In genomic region chr2:71409611-71410010, GRCh38 we compare ENCODE assay signal across 32 cellular contexts. TPM values are rescaled to one million over a fixed set of nuclear protein-coding genes. Genes with fewer than 3 reads are reported as not detected.
DNase-seq lines count a peak whose midpoint lies in the region; ATAC-seq and TF ChIP-seq lines count a peak whose summit lies in the region.
"Had no signal": no experiment of that assay in that cellular context is flagged by ENCODE, and none has a peak within 500 bp of the region (broad histone marks: within the 10 kb centered on the region; RNA-seq: fewer than 3 reads in every experiment).

No MANE protein-coding gene starts in this region.

- H3K27ac ChIP-seq in uterus, result no peak overlapping the region
- H3K27ac ChIP-seq: BLaER1, esophagus muscularis mucosa, GM23248, vagina, VCaP had no signal

- intact Hi-C loops in natural killer cell (cut with micrococcal nuclease) (no loop called here), activated B cell treated with CpG ODN at 0.5 μM for 24 hours (cut with micrococcal nuclease) (no loop called here), uterus (cut with DNase I; ENCODE audit: low total_unique reads) (no loop called here)

- H3K4me1 Mint-ChIP-seq in natural killer cell, result peaks cover 0 to 5% of the 10 kb centered on the region in 2 donors
- peaks cover 0 to 5% of the 10 kb centered on the region in 2 donors for H3K4me1 Mint-ChIP-seq in natural killer cell treated with Interleukin-12 subunit alpha and Interleukin-12 subunit beta and Interleukin-15 and Interleukin-18, amount 100 ng/mL, for 72 hours (ENCODE audit: low read depth in 2 of 2)
- no peaks in the 10 kb centered on the region for H3K4me1 Mint-ChIP-seq in activated B cell treated with CpG ODN at 0.5 μM for 24 hours
- H3K4me1 Mint-ChIP-seq in mesothelial cell of epicardium, result no peaks in the 10 kb centered on the region
- H3K4me1 Mint-ChIP-seq: endodermal cell had no signal

- H3K27me3 Mint-ChIP-seq in natural killer cell (ENCODE audit: low read depth in 2 of 2) (no peaks in the 10 kb centered on the region), activated B cell treated with CpG ODN at 0.5 μM for 24 hours (no peaks in the 10 kb centered on the region), mesothelial cell of epicardium (ENCODE audit: low read depth) (no peaks in the 10 kb centered on the region)
- H3K27me3 Mint-ChIP-seq in natural killer cell treated with Interleukin-12 subunit alpha and Interleukin-12 subunit beta and Interleukin-15 and Interleukin-18, amount 100 ng/mL, for 72 hours, result no peaks in the 10 kb centered on the region
- H3K27me3 Mint-ChIP-seq: activated CD4-positive, alpha-beta T cell treated with anti-CD3 and anti-CD28 coated beads, Interleukin-2, amount 10 ng/mL, durations not matched to agents 7 days and 5 days; dendritic cell treated with granulocyte-macrophage colony-stimulating factor and Interleukin-4, amounts not matched to agents 40 ng/mL and 50 ng/mL, for 4 days had no signal

- TF ChIP-seq CTCF in natural killer cell (IDR thresholded peaks at IDR 0.05) (no peak), activated B cell treated with CpG ODN at 0.5 μM for 24 hours (IDR thresholded peaks at IDR 0.05) (no peak), mesothelial cell of epicardium (IDR thresholded peaks at IDR 0.05; ENCODE audit: unreplicated experiment) (no peak), uterus (IDR thresholded peaks at IDR 0.05) (no peak)

- no peak for TF ChIP-seq POLR2A in uterus (IDR thresholded peaks at IDR 0.05)

- no peak for DNase-seq in natural killer cell
- no peak for DNase-seq in natural killer cell treated with Interleukin-12 subunit alpha and Interleukin-12 subunit beta and Interleukin-15 and Interleukin-18, amount 100 ng/mL, for 72 hours (ENCODE audit: low spot score)
- DNase-seq in activated B cell treated with CpG ODN at 0.5 μM for 24 hours, result no peak
- no peak for DNase-seq in mesothelial cell of epicardium (ENCODE audit: low spot score in 2 of 2, unreplicated experiment in 2 of 2)
- no peak for DNase-seq in uterus
- DNase-seq in activated CD4-positive, CD25-positive, alpha-beta regulatory T cell (lab: John Stamatoyannopoulos, UW), result no peak
- no peak for DNase-seq in NCI-H446 (lab: John Stamatoyannopoulos, UW)
- DNase-seq: activated CD4-positive, alpha-beta T cell treated with anti-CD3 and anti-CD28 coated beads, Interleukin-2, amount 10 ng/mL, durations not matched to agents 7 days and 5 days; activated naive CD4-positive, alpha-beta T cell treated with anti-CD3 and anti-CD28 coated beads for 36 hours; amygdala; DMS79 treated with DMSO at 0.1 percent for 48 hours; endodermal cell; foreskin fibroblast; GDM1; GM23248; heart right ventricle; IMR-90; kidney; left ventricle myocardium superior; mesendoderm; NCI-H1694 treated with DMSO at 0.1 percent for 48 hours; stimulated activated CD4-positive, alpha-beta T cell treated with anti-CD3 and anti-CD28 coated beads, Interleukin-12 subunit alpha, Interleukin-12 subunit beta, amount 100 ng/mL, for 4 hours; stimulated activated CD4-positive, alpha-beta T cell treated with anti-CD3 and anti-CD28 coated beads, Interleukin-2, amount 100 ng/mL, for 48 hours; T-helper 9 cell; thyroid gland had no signal

- peak overlapping the region; percentile 0 to 58 for H3K27ac Mint-ChIP-seq in natural killer cell
- H3K27ac Mint-ChIP-seq in natural killer cell treated with Interleukin-12 subunit alpha and Interleukin-12 subunit beta and Interleukin-15 and Interleukin-18, amount 100 ng/mL, for 72 hours, result peak overlapping the region in 1 of 2 donors; percentile 41
- H3K27ac Mint-ChIP-seq in activated B cell treated with CpG ODN at 0.5 μM for 24 hours, result peak overlapping the region; percentile 9
- peak overlapping the region; percentile 64 for H3K27ac Mint-ChIP-seq in mesothelial cell of epicardium
- H3K27ac Mint-ChIP-seq: activated CD4-positive, alpha-beta T cell treated with anti-CD3 and anti-CD28 coated beads, Interleukin-2, amount 10 ng/mL, durations not matched to agents 7 days and 5 days; activated naive CD4-positive, alpha-beta T cell treated with anti-CD3 and anti-CD28 coated beads for 36 hours; activated T-helper 1 cell treated with anti-CD3 and anti-CD28 coated beads, Interleukin-12 subunit alpha, Interleukin-12 subunit beta, Interleukin-2, Interleukin-4 antibody, amounts not matched to agents 30 ng/mL and 10 ng/mL and 1 ng/mL, durations not matched to agents 14 hours and 24 hours and 36 hours; endodermal cell had no signal

- no peaks in the 10 kb centered on the region for H3K36me3 ChIP-seq in uterus

- CTCF ChIA-PET in activated B cell treated with CpG ODN at 0.5 μM for 24 hours (lab: Charles Lee), result no interaction called here

- no peaks in the 10 kb centered on the region for H3K9me3 Mint-ChIP-seq in natural killer cell
- no peaks in the 10 kb centered on the region for H3K9me3 Mint-ChIP-seq in natural killer cell treated with Interleukin-12 subunit alpha and Interleukin-12 subunit beta and Interleukin-15 and Interleukin-18, amount 100 ng/mL, for 72 hours
- H3K9me3 Mint-ChIP-seq in activated B cell treated with CpG ODN at 0.5 μM for 24 hours, result no peaks in the 10 kb centered on the region
- H3K9me3 Mint-ChIP-seq in mesothelial cell of epicardium, result peaks cover 4% of the 10 kb centered on the region
- H3K9me3 Mint-ChIP-seq: dendritic cell treated with granulocyte-macrophage colony-stimulating factor and Interleukin-4, amounts not matched to agents 40 ng/mL and 50 ng/mL, for 4 days had no signal

- H3K27me3 ChIP-seq in uterus, result no peaks in the 10 kb centered on the region
- H3K27me3 ChIP-seq: BLaER1, esophagus muscularis mucosa, heart right ventricle, thyroid gland, vagina had no signal

- POLR2A ChIA-PET in activated B cell treated with CpG ODN at 0.5 μM for 24 hours (lab: Charles Lee), result no interaction called here

- H3K4me3 ChIP-seq in uterus, result no peak overlapping the region
- H3K4me3 ChIP-seq: BLaER1, esophagus muscularis mucosa, GM23248, heart right ventricle, thyroid gland, vagina had no signal

- no peaks in the 10 kb centered on the region for H3K4me1 ChIP-seq in uterus
- H3K4me1 ChIP-seq: BLaER1, esophagus muscularis mucosa, heart right ventricle, thyroid gland, vagina had no signal

- no peaks in the 10 kb centered on the region for H3K9me3 ChIP-seq in uterus
- H3K9me3 ChIP-seq: esophagus muscularis mucosa, heart right ventricle, thyroid gland, vagina had no signal

- ATAC-seq in natural killer cell (no peak), activated B cell treated with CpG ODN at 0.5 μM for 24 hours (ENCODE audit: low read depth) (no peak)
- no peak for ATAC-seq in natural killer cell treated with Interleukin-12 subunit alpha and Interleukin-12 subunit beta and Interleukin-15 and Interleukin-18, amount 100 ng/mL, for 72 hours
- ATAC-seq: heart right ventricle, left ventricle myocardium superior, sciatic nerve had no signal

- peaks cover 13% of the 10 kb centered on the region for H3K36me3 Mint-ChIP-seq in natural killer cell
- H3K36me3 Mint-ChIP-seq in natural killer cell treated with Interleukin-12 subunit alpha and Interleukin-12 subunit beta and Interleukin-15 and Interleukin-18, amount 100 ng/mL, for 72 hours, result peaks cover 25% of the 10 kb centered on the region
- peaks cover 52% of the 10 kb centered on the region for H3K36me3 Mint-ChIP-seq in activated B cell treated with CpG ODN at 0.5 μM for 24 hours (ENCODE audit: low read depth)
- H3K36me3 Mint-ChIP-seq in mesothelial cell of epicardium, result peaks cover 41% of the 10 kb centered on the region

- H3K4me3 Mint-ChIP-seq in natural killer cell (no peak overlapping the region), activated B cell treated with CpG ODN at 0.5 μM for 24 hours (no peak overlapping the region), mesothelial cell of epicardium (no peak overlapping the region)
- no peak overlapping the region for H3K4me3 Mint-ChIP-seq in natural killer cell treated with Interleukin-12 subunit alpha and Interleukin-12 subunit beta and Interleukin-15 and Interleukin-18, amount 100 ng/mL, for 72 hours
- H3K4me3 Mint-ChIP-seq: activated CD4-positive, alpha-beta T cell treated with anti-CD3 and anti-CD28 coated beads, Interleukin-2, amount 10 ng/mL, durations not matched to agents 7 days and 5 days; activated naive CD4-positive, alpha-beta T cell treated with anti-CD3 and anti-CD28 coated beads for 36 hours; activated T-helper 1 cell treated with anti-CD3 and anti-CD28 coated beads, Interleukin-12 subunit alpha, Interleukin-12 subunit beta, Interleukin-2, Interleukin-4 antibody, amounts not matched to agents 30 ng/mL and 10 ng/mL and 1 ng/mL, durations not matched to agents 14 hours and 24 hours and 36 hours; dendritic cell treated with granulocyte-macrophage colony-stimulating factor and Interleukin-4, amounts not matched to agents 40 ng/mL and 50 ng/mL, for 4 days; endodermal cell had no signal

RNA-seq across cellular contexts. Expression of gene DYSF, which starts 43.8 kb away (rescaled TPM):
- total RNA-seq in natural killer cell (10 to 100 TPM; 11.4 to 19.5 (median 12.4) TPM), activated B cell treated with CpG ODN at 0.5 μM for 24 hours (0.10 and 0.13 TPM in 2 replicates), mesothelial cell of epicardium (0.96 to 2.1 TPM (median 1.4 TPM) in 3 replicates), uterus (10 to 100 TPM in 3 of 4 donors, 1 to 10 TPM in 1; 2.6 to 20.7 (median 12.7) TPM)
- total RNA-seq in natural killer cell treated with Interleukin-12 subunit alpha and Interleukin-12 subunit beta and Interleukin-15 and Interleukin-18, amount 100 ng/mL, for 72 hours, result 10 to 100 TPM; 23.0 to 36.6 TPM
- total RNA-seq: activated T-helper 1 cell treated with anti-CD3 and anti-CD28 coated beads, Interleukin-12 subunit alpha, Interleukin-12 subunit beta, Interleukin-2, Interleukin-4 antibody, amounts not matched to agents 30 ng/mL and 10 ng/mL and 1 ng/mL, durations not matched to agents 14 hours and 24 hours and 36 hours had no signal
